Comparison of ENCODE assay signal across 14 cellular contexts in genomic region chr17:35732806-35733136, GRCh38. TPM values are rescaled to one million over a fixed set of nuclear protein-coding genes. Genes with fewer than 3 reads are reported as not detected.
A peak's percentile ranks its signal among the peaks of the same experiment; 100 is the strongest.
DNase-seq lines count a peak whose midpoint lies in the region; ATAC-seq and TF ChIP-seq lines count a peak whose summit lies in the region.
"Had no signal": no experiment of that assay in that cellular context is flagged by ENCODE, and none has a peak within 500 bp of the region (broad histone marks: within the 10 kb centered on the region; RNA-seq: fewer than 3 reads in every experiment).

No MANE protein-coding gene starts in this region.

- no peaks in the 10 kb centered on the region for H3K9me3 Mint-ChIP-seq in effector memory CD8-positive, alpha-beta T cell
- H3K9me3 Mint-ChIP-seq in neural progenitor cell, result no peaks in the 10 kb centered on the region

- 78% methylated on average over 1 of the region's 1 CpG for WGBS in SK-N-SH (ENCODE audit: low lambda C conversion rate)

- no peaks in the 10 kb centered on the region for H4K20me1 ChIP-seq in SK-N-SH (ENCODE audit: insufficient read depth)
- peaks cover 37% of the 10 kb centered on the region for H4K20me1 ChIP-seq in neural progenitor cell (ENCODE audit: low read depth)

- H3K27ac ChIP-seq in SK-N-SH (ENCODE audit: low read depth in 2 of 2, low read length in 1 of 2) (no peak overlapping the region), HUES48 (ENCODE audit: low read depth, low read length) (no peak overlapping the region), neural progenitor cell (no peak overlapping the region)
- H3K27ac ChIP-seq: 22Rv1, breast epithelium, esophagus squamous epithelium, thyroid gland had no signal

- no peak overlapping the region for H3K9ac ChIP-seq in SK-N-SH
- no peak overlapping the region for H3K9ac ChIP-seq in HUES48 (ENCODE audit: low read depth, low read length)
- H3K9ac ChIP-seq in neural progenitor cell, result no peak overlapping the region

- H3K9me2 ChIP-seq in SK-N-SH, result no peaks in the 10 kb centered on the region

- TF ChIP-seq EP300 in SK-N-SH (IDR thresholded peaks at IDR 0.05; ENCODE audit: borderline replicate concordance in 1 of 2, low read depth in 1 of 2, low read length in 1 of 2), result no peak

- ATAC-seq in SK-N-SH treated with all-trans-retinoic acid at 6 μM for 48 hours (no peak), GM19455 (IDR thresholded peaks at IDR 0.05; ENCODE audit: unreplicated experiment) (no peak)
- ATAC-seq in effector memory CD8-positive, alpha-beta T cell (replicated peaks), result no peak

- H3K4me3 ChIP-seq in SK-N-SH (ENCODE audit: low read depth in 2 of 2, low read length in 1 of 2) (peak overlapping the region in 1 of 2 experiments; percentile 65; a peak in 1 of 4 replicates), HUES48 (ENCODE audit: low read depth, low read length) (peak overlapping the region; percentile 82), neural progenitor cell (peak overlapping the region; percentile 96)

- H2AFZ ChIP-seq in SK-N-SH (ENCODE audit: low read depth) (no peak overlapping the region), neural progenitor cell (replicated peaks) (no peak overlapping the region)

- TF ChIP-seq CTCF in SK-N-SH (IDR thresholded peaks at IDR 0.05) (no peak), neural progenitor cell (IDR thresholded peaks at IDR 0.05) (no peak)

- no peak for TF ChIP-seq RAD21 in SK-N-SH (IDR thresholded peaks at IDR 0.05; ENCODE audit: low read length)

- in situ Hi-C loops in G401 (cut with HindIII; ENCODE audit: low sequenced_read_pairs), result no loop called here

- no peaks in the 10 kb centered on the region for H3K9me3 ChIP-seq in SK-N-SH
- H3K9me3 ChIP-seq in HUES48 (ENCODE audit: control insufficient read depth, insufficient read depth, low read length), result no peaks in the 10 kb centered on the region
- no peaks in the 10 kb centered on the region for H3K9me3 ChIP-seq in neural progenitor cell (ENCODE audit: low read depth)
- H3K9me3 ChIP-seq: breast epithelium, esophagus squamous epithelium, thyroid gland had no signal

- CTCF ChIA-PET in SK-N-SH (lab: Yijun Ruan, JAX), result interaction anchor here (1.1 to 5.2 kb wide), 3 partner anchors 15 to 177 kb away, joined by 3 to 53 read pairs (median 18); no protein-coding TSS in a partner anchor

- H3K79me2 ChIP-seq in SK-N-SH (ENCODE audit: insufficient read depth), result no peaks in the 10 kb centered on the region
- no peaks in the 10 kb centered on the region for H3K79me2 ChIP-seq in neural progenitor cell (ENCODE audit: low read depth)

- no peaks in the 10 kb centered on the region for H3K27me3 Mint-ChIP-seq in effector memory CD8-positive, alpha-beta T cell
- H3K27me3 Mint-ChIP-seq in neural progenitor cell (ENCODE audit: insufficient read depth, low read depth), result peaks cover 8% of the 10 kb centered on the region

- peaks cover 11 to 22% of the 10 kb centered on the region in 2 donors for H3K4me1 Mint-ChIP-seq in effector memory CD8-positive, alpha-beta T cell (ENCODE audit: low read depth in 2 of 2)
- peaks cover 36% of the 10 kb centered on the region for H3K4me1 Mint-ChIP-seq in neural progenitor cell

- H3K27ac Mint-ChIP-seq in effector memory CD8-positive, alpha-beta T cell, result no peak overlapping the region
- H3K27ac Mint-ChIP-seq in neural progenitor cell, result no peak overlapping the region

- POLR2A ChIA-PET in SK-N-SH (lab: Yijun Ruan, JAX), result no interaction called here

- H3K4me1 ChIP-seq in SK-N-SH (ENCODE audit: control insufficient read depth in 1 of 2, insufficient read depth in 2 of 2, low read depth in 1 of 2, low read length in 1 of 2) (peaks cover 5 to 11% of the 10 kb centered on the region in 2 experiments; a peak in 1 of 4 replicates), HUES48 (ENCODE audit: control insufficient read depth, insufficient read depth, low read length) (peaks cover 30% of the 10 kb centered on the region), neural progenitor cell (peaks cover 22% of the 10 kb centered on the region)

- H3F3A ChIP-seq in SK-N-SH (replicated peaks; ENCODE audit: insufficient read depth) (no peaks in the 10 kb centered on the region), neural progenitor cell (ENCODE audit: low read depth) (peaks cover 12% of the 10 kb centered on the region)

- H3K36me3 ChIP-seq in SK-N-SH (replicated peaks in 1 of 2; ENCODE audit: control insufficient read depth in 1 of 2, insufficient read depth in 2 of 2, low read length in 1 of 2), result peaks cover 0 to 4% of the 10 kb centered on the region in 2 experiments
- H3K36me3 ChIP-seq in HUES48 (ENCODE audit: control insufficient read depth, insufficient read depth, low read length), result no peaks in the 10 kb centered on the region
- H3K36me3 ChIP-seq in neural progenitor cell, result no peaks in the 10 kb centered on the region
- H3K36me3 ChIP-seq: breast epithelium, thyroid gland had no signal

- H3K27me3 ChIP-seq in SK-N-SH (ENCODE audit: insufficient read depth), result no peaks in the 10 kb centered on the region
- H3K27me3 ChIP-seq in HUES48 (ENCODE audit: control insufficient read depth, insufficient read depth, low read length), result peaks cover 7% of the 10 kb centered on the region
- peaks cover 26% of the 10 kb centered on the region for H3K27me3 ChIP-seq in neural progenitor cell
- H3K27me3 ChIP-seq: breast epithelium, thyroid gland had no signal

- DNase-seq in SK-N-SH (no peak), neural progenitor cell (ENCODE audit: low spot score) (no peak), G401 (ENCODE audit: low spot score) (no peak), NCI-H82 (lab: John Stamatoyannopoulos, UW) (no peak)
- DNase-seq in effector memory CD8-positive, alpha-beta T cell, result no peak
- DNase-seq: esophagus squamous epithelium, thyroid gland had no signal

- H3K4me2 ChIP-seq in SK-N-SH (peak overlapping the region; percentile 79), neural progenitor cell (peak overlapping the region; percentile 93)

- H3K36me3 Mint-ChIP-seq in effector memory CD8-positive, alpha-beta T cell (ENCODE audit: insufficient read depth), result peaks cover 8% of the 10 kb centered on the region
- peaks cover 6% of the 10 kb centered on the region for H3K36me3 Mint-ChIP-seq in neural progenitor cell

- peak overlapping the region; percentile 68 to 71 for H3K4me3 Mint-ChIP-seq in effector memory CD8-positive, alpha-beta T cell
- H3K4me3 Mint-ChIP-seq in neural progenitor cell, result peak overlapping the region; percentile 96

TF ChIP-seq in SK-N-SH, 30 proteins besides CTCF, POLR2A, EP300 and RAD21 (continues in another document):
- TF ChIP-seq FOXM1 (IDR thresholded peaks at IDR 0.05; ENCODE audit: low read depth), result no peak
- TF ChIP-seq GABPA (IDR thresholded peaks at IDR 0.05; ENCODE audit: low read depth), result no peak
- no peak for TF ChIP-seq TCF12 (IDR thresholded peaks at IDR 0.05)
- no peak for TF ChIP-seq MEF2A (IDR thresholded peaks at IDR 0.05; ENCODE audit: borderline replicate concordance, low read depth)

TF ChIP-seq in SK-N-SH treated with all-trans-retinoic acid at 6 μM for 48 hours, 23 proteins besides CTCF, POLR2A, EP300 and RAD21 (continues in another document):
- no peak for TF ChIP-seq ZNF70 (CRISPR knock-in tag; IDR thresholded peaks at IDR 0.05)
- no peak for TF ChIP-seq CSDC2 (CRISPR knock-in tag; IDR thresholded peaks at IDR 0.05)
- TF ChIP-seq SNAI2 (CRISPR knock-in tag; IDR thresholded peaks at IDR 0.05), result no peak
- TF ChIP-seq PATZ1 (CRISPR knock-in tag; IDR thresholded peaks at IDR 0.05; ENCODE audit: borderline replicate concordance), result no peak
- TF ChIP-seq PPARA (CRISPR knock-in tag; IDR thresholded peaks at IDR 0.05; ENCODE audit: borderline replicate concordance), result no peak
- no peak for TF ChIP-seq ISL1 (CRISPR knock-in tag; IDR thresholded peaks at IDR 0.05)
- no peak for TF ChIP-seq OSR1 (CRISPR knock-in tag; IDR thresholded peaks at IDR 0.05)
- no peak for TF ChIP-seq ESRRG (CRISPR knock-in tag; IDR thresholded peaks at IDR 0.05)
- no peak for TF ChIP-seq ARNTL (CRISPR knock-in tag; IDR thresholded peaks at IDR 0.05; ENCODE audit: borderline replicate concordance, low read depth)
- no peak for TF ChIP-seq BACH2 (CRISPR knock-in tag; IDR thresholded peaks at IDR 0.05; ENCODE audit: borderline replicate concordance)
- no peak for TF ChIP-seq ZNF8 (CRISPR knock-in tag; IDR thresholded peaks at IDR 0.05)

RNA-seq across cellular contexts. Expression of gene RASL10B, which starts 1.3 kb away (rescaled TPM):
- 4.2 and 4.3 TPM in 2 replicates for polyA plus RNA-seq in SK-N-SH (2012; rRNA removed)
- polyA plus RNA-seq in SK-N-SH (2012; cell fraction: cytosol; rRNA removed), result 2.2 and 3.8 TPM in 2 replicates
- 6.4 and 8.3 TPM in 2 replicates for polyA plus RNA-seq in SK-N-SH (2012; cell fraction: nucleus; rRNA removed)
- total RNA-seq in neural progenitor cell (ENCODE audit: low replicate concordance), result 4.8 and 14.5 TPM in 2 replicates
- total RNA-seq in G401 (2014; rRNA removed; shearing (Covaris generic)), result 18.4 and 19.5 TPM in 2 replicates

RNA-seq across cellular contexts. Expression of gene GAS2L2, which starts 20.3 kb away (rescaled TPM):
- 0.02 TPM in 1 of 2 replicates, not detected in the other for polyA plus RNA-seq in SK-N-SH (2012; rRNA removed)
- polyA plus RNA-seq in SK-N-SH (2012; cell fraction: cytosol; rRNA removed), result 0.01 TPM in 2 replicates
- 0.08 and 0.10 TPM in 2 replicates for polyA plus RNA-seq in SK-N-SH (2012; cell fraction: nucleus; rRNA removed)
- 0.09 TPM in 1 of 2 replicates, not detected in the other for total RNA-seq in neural progenitor cell (ENCODE audit: low replicate concordance)
- not detected in 2 replicates for total RNA-seq in G401 (2014; rRNA removed; shearing (Covaris generic))
- total RNA-seq: esophagus squamous epithelium, NCI-H460, RPMI7951, thyroid gland had no signal

RNA-seq across cellular contexts. Expression of gene C17orf50, which starts 27.9 kb away (rescaled TPM):
- 0.05 TPM in 1 of 2 replicates, not detected in the other for polyA plus RNA-seq in SK-N-SH (2012; rRNA removed)
- polyA plus RNA-seq in SK-N-SH (2012; cell fraction: cytosol; rRNA removed), result 0.03 and 0.04 TPM in 2 replicates
- polyA plus RNA-seq in SK-N-SH (2012; cell fraction: nucleus; rRNA removed), result not detected in 2 replicates
- total RNA-seq in neural progenitor cell (ENCODE audit: low replicate concordance), result not detected in 2 replicates
- not detected in 2 replicates for total RNA-seq in G401 (2014; rRNA removed; shearing (Covaris generic))
- total RNA-seq: breast epithelium, esophagus squamous epithelium, NCI-H460, RPMI7951 had no signal
